ENCODE assay signal across 1 cellular context in genomic region chr7:6589829-6590644, GRCh38.
TF ChIP-seq lines count a peak whose summit lies in the region.

Gene INTS15, plus strand, starts transcription at chr7:6590021. Its CDS starts 263 bp downstream, at chr7:6590284.

TF ChIP-seq in HCT116, 20 proteins besides CTCF, POLR2A, EP300 and RAD21 (continued from another document):
- peak; percentile 97 for TF ChIP-seq POLR2AphosphoS5 (IDR thresholded peaks at IDR 0.05; ENCODE audit: low read depth, low read length)
- no peak for TF ChIP-seq ATF3 (IDR thresholded peaks at IDR 0.05)
- peak; percentile 84 for TF ChIP-seq YY1 (IDR thresholded peaks at IDR 0.05; ENCODE audit: extremely low read depth, insufficient replicate concordance, low read depth, low read length)
- TF ChIP-seq FOSL1 (IDR thresholded peaks at IDR 0.05; ENCODE audit: low read depth): no peak
- TF ChIP-seq JUND (IDR thresholded peaks at IDR 0.05): no peak
- peak; percentile 96 for TF ChIP-seq ZFX (IDR thresholded peaks at IDR 0.05)
- no peak for TF ChIP-seq REST (IDR thresholded peaks at IDR 0.05; ENCODE audit: low read depth)
- peak; percentile 83 for TF ChIP-seq ZBTB33 (IDR thresholded peaks at IDR 0.05; ENCODE audit: extremely low read depth, insufficient replicate concordance, low read length)
- TF ChIP-seq MAX (IDR thresholded peaks at IDR 0.05): no peak
- TF ChIP-seq CEBPB (IDR thresholded peaks at IDR 0.05; ENCODE audit: low read depth): no peak
- TF ChIP-seq ZNF274 (IDR thresholded peaks at IDR 0.05; ENCODE audit: low read depth, low read length): no peak
